In the genomic region with DNA sequence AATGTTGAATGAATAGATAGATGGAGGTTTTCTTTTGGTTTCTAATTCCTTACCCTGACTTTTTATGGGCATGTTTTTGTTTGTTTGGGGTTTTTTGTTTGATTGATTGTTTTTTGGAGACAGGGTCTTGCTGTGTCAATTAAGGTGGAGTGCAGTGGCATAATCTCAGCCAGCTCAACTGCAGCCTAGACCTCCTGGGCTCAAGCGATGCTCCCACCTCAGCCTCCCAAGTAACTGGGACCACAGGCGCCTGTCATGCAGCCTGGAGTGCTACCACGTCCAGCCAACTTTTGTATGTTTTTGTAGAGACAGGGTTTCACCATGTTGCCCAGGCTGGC, we compare ENCODE assay signal across 2 cellular contexts.
TF ChIP-seq lines count a peak whose summit lies in the region.

No MANE protein-coding gene starts in this region.

TF ChIP-seq in HEK293, 187 proteins besides CTCF, POLR2A, EP300 and RAD21:
- TF ChIP-seq ZIC2 (tag by site-specific recombination; IDR thresholded peaks at IDR 0.05) (peak; percentile 50), PRDM6 (tag by site-specific recombination; IDR thresholded peaks at IDR 0.05) (peak; percentile 68), ZNF426 (tag by site-specific recombination; IDR thresholded peaks at IDR 0.05) (no peak)
TF ChIP-seq in HEK293: peak in this region for 2.

TF ChIP-seq in K562, 482 proteins besides CTCF, POLR2A, EP300 and RAD21:
- no peak for TF ChIP-seq ZKSCAN8 (CRISPR knock-in tag; IDR thresholded peaks at IDR 0.05)
- peak; percentile 21; the same call in 1 of the 2 replicates for TF ChIP-seq PKNOX1 (IDR thresholded peaks at IDR 0.05)
